ENCODE assay signal across 21 cellular contexts in genomic region chr9:130873966-130874365, GRCh38. TPM values are rescaled to one million over a fixed set of nuclear protein-coding genes. Genes with fewer than 3 reads are reported as not detected.
"Had no signal": no experiment of that assay in that cellular context is flagged by ENCODE, and none has a peak within 500 bp of the region (broad histone marks: within the 10 kb centered on the region; RNA-seq: fewer than 3 reads in every experiment).

No MANE protein-coding gene starts in this region.

- ATAC-seq: activated T-helper 17 cell treated with anti-CD3 and anti-CD28 coated beads, Interleukin-2, amount 50 U/mL, for 72 hours; body of pancreas; natural killer cell; SK-N-SH treated with all-trans-retinoic acid at 6 μM for 48 hours; stimulated activated naive CD8-positive, alpha-beta T cell treated with anti-CD3 and anti-CD28 coated beads, Interleukin-15, Interleukin-2, amounts not matched to agents 100 U/mL and 50 U/mL, for 24 hours; WTC11 had no signal

- H3K9me3 Mint-ChIP-seq: activated naive CD4-positive, alpha-beta T cell treated with anti-CD3 and anti-CD28 coated beads, Interleukin-2, amount 10 ng/mL, durations not matched to agents 7 days and 5 days; activated T-helper 17 cell treated with anti-CD3 and anti-CD28 coated beads, Interleukin-2, amount 50 U/mL, for 72 hours; natural killer cell; WTC11 had no signal

- H3K27me3 Mint-ChIP-seq: activated naive CD4-positive, alpha-beta T cell treated with anti-CD3 and anti-CD28 coated beads, Interleukin-2, amount 10 ng/mL, durations not matched to agents 7 days and 5 days; activated T-helper 17 cell treated with anti-CD3 and anti-CD28 coated beads, Interleukin-2, amount 50 U/mL, for 72 hours had no signal

- H3K27ac ChIP-seq: hepatocyte, psoas muscle had no signal

- H3K27ac Mint-ChIP-seq: activated naive CD4-positive, alpha-beta T cell treated with anti-CD3 and anti-CD28 coated beads, Interleukin-2, amount 10 ng/mL, durations not matched to agents 7 days and 5 days; activated T-helper 17 cell treated with anti-CD3 and anti-CD28 coated beads, Interleukin-2, amount 50 U/mL, for 72 hours; natural killer cell; WTC11 had no signal

- H3K4me1 Mint-ChIP-seq: activated naive CD4-positive, alpha-beta T cell treated with anti-CD3 and anti-CD28 coated beads, Interleukin-2, amount 10 ng/mL, durations not matched to agents 7 days and 5 days; activated T-helper 17 cell treated with anti-CD3 and anti-CD28 coated beads, Interleukin-2, amount 50 U/mL, for 72 hours; natural killer cell; WTC11 had no signal

- DNase-seq: activated CD4-positive, alpha-beta T cell treated with anti-CD3 and anti-CD28 coated beads for 48 hours; activated CD8-positive, alpha-beta memory T cell treated with anti-CD3 and anti-CD28 coated beads for 24 hours; activated naive CD4-positive, alpha-beta T cell treated with anti-CD3 and anti-CD28 coated beads, Interleukin-2, amount 10 ng/mL, durations not matched to agents 7 days and 5 days; body of pancreas; cerebellar nuclear complex; kidney glomerular epithelial cell; natural killer cell; SHP77; stimulated activated CD4-positive, alpha-beta T cell treated with anti-CD3 and anti-CD28 coated beads, Interleukin-2, amount 100 ng/mL, for 48 hours; stimulated activated CD8-positive, alpha-beta memory T cell treated with anti-CD3 and anti-CD28 coated beads, Interleukin-4, amount 100 ng/mL, for 48 hours; stimulated activated naive CD8-positive, alpha-beta T cell treated with anti-CD3 and anti-CD28 coated beads, Interleukin-15, Interleukin-2, amounts not matched to agents 100 U/mL and 50 U/mL, for 24 hours; thyroid gland had no signal

- H3K4me3 ChIP-seq: body of pancreas, hepatocyte, psoas muscle, thyroid gland had no signal

- H3K9me3 ChIP-seq: body of pancreas, psoas muscle, thyroid gland had no signal

- H3K4me3 Mint-ChIP-seq: activated naive CD4-positive, alpha-beta T cell treated with anti-CD3 and anti-CD28 coated beads, Interleukin-2, amount 10 ng/mL, durations not matched to agents 7 days and 5 days; activated T-helper 17 cell treated with anti-CD3 and anti-CD28 coated beads, Interleukin-2, amount 50 U/mL, for 72 hours; natural killer cell; WTC11 had no signal

- H3K27me3 ChIP-seq: body of pancreas, hepatocyte, thyroid gland had no signal

RNA-seq across cellular contexts. Expression of gene QRFP, which starts 22.6 kb away (rescaled TPM):
- total RNA-seq: activated T-helper 17 cell treated with anti-CD3 and anti-CD28 coated beads, Interleukin-2, amount 50 U/mL, for 72 hours; body of pancreas; dermis microvascular lymphatic vessel endothelial cell; fibroblast of lung; hepatocyte; mucosa of gallbladder; natural killer cell; psoas muscle; T-helper 1 cell treated with Interleukin-12 subunit alpha and Interleukin-12 subunit beta and Interleukin-4 antibody, amounts not matched to agents 30 ng/mL and 1 ng/mL, for 36 hours; thyroid gland; WTC11 had no signal
- polyA plus RNA-seq: fibroblast of lung had no signal
